ENCODE assay signal across 8 cellular contexts in genomic region chr5:151079838-151080619, GRCh38. TPM values are rescaled to one million over a fixed set of nuclear protein-coding genes. Genes with fewer than 3 reads are reported as not detected.
A peak's percentile ranks its signal among the peaks of the same experiment; 100 is the strongest.
DNase-seq lines count a peak whose midpoint lies in the region; ATAC-seq and TF ChIP-seq lines count a peak whose summit lies in the region.

No MANE protein-coding gene starts in this region.

- BruUV-seq in A673 (replicated peaks; lab: Mats Ljungman, UMichigan), result TSS peak; percentile 62

- DNase-seq in A673 (ENCODE audit: low spot score) (no peak), T-cell (no peak), epithelial cell of esophagus (ENCODE audit: low read depth) (peak; percentile 83), non-pigmented ciliary epithelial cell (ENCODE audit: low read depth) (peak; percentile 70), DMS153 treated with DMSO at 0.1 percent for 48 hours (lab: John Stamatoyannopoulos, UW; ENCODE audit: unreplicated experiment) (no peak), omental fat pad (ENCODE audit: low spot score) (no peak)

- intact Hi-C loops in A673 (cut with micrococcal nuclease; ENCODE audit: unreplicated experiment), result no loop called here

- H3K27ac ChIP-seq in A673 (ENCODE audit: low read depth, low read length, poor library complexity, severe bottlenecking), result peak overlapping the region; percentile 85

- H3K4me3 Mint-ChIP-seq in T-cell, result peak overlapping the region; percentile 85 to 91 (median 89)

- H3K27me3 Mint-ChIP-seq in T-cell, result no peaks in the 10 kb centered on the region

- peak overlapping the region; percentile 89 for H3K27ac Mint-ChIP-seq in T-cell

- ATAC-seq in T-cell (replicated peaks in 1 of 4) (no peak), GM18907 (IDR thresholded peaks at IDR 0.05; ENCODE audit: unreplicated experiment) (no peak), omental fat pad (ENCODE audit: low FRiP score) (no peak)

- CTCF ChIA-PET in A673 (lab: Charles Lee), result no interaction called here
- CTCF ChIA-PET in T-cell (lab: Charles Lee), result interaction anchor here in 1 of 2 donors (0.6 kb wide), 1 partner anchor 35 kb away, joined by 3 read pairs; no protein-coding TSS in a partner anchor

- H3K4me3 ChIP-seq in A673 (ENCODE audit: low read depth, low read length, poor library complexity, severe bottlenecking) (peak overlapping the region; percentile 88), epithelial cell of esophagus (ENCODE audit: low read length) (peak overlapping the region; percentile 89)

- no peaks in the 10 kb centered on the region for H3K9me3 ChIP-seq in A673 (ENCODE audit: low read depth, low read length, poor library complexity, severe bottlenecking)

- H3K4me1 ChIP-seq in A673 (ENCODE audit: insufficient read depth, low read length, poor library complexity, severe bottlenecking), result peaks cover 5% of the 10 kb centered on the region

- TF ChIP-seq CTCF in A673 (conservative IDR thresholded peaks at IDR 0.05; ENCODE audit: low read depth, low read length) (no peak), GM12872 (IDR thresholded peaks at IDR 0.05; ENCODE audit: insufficient read depth, low read depth, low read length) (0 out of 3 replicates have a peak, but pooled peaks have one; percentile 7), epithelial cell of esophagus (IDR thresholded peaks at IDR 0.05; ENCODE audit: insufficient read depth, low read depth, low read length, missing control alignments) (no peak), omental fat pad (IDR thresholded peaks at IDR 0.05) (no peak)

- no peaks in the 10 kb centered on the region for H3K36me3 ChIP-seq in A673 (ENCODE audit: insufficient read depth, low read length, poor library complexity, severe bottlenecking)

- POLR2A ChIA-PET in A673 (lab: Charles Lee; ENCODE audit: low non-redundant PET), result interaction anchor here (0.6 kb wide), 1 partner anchor 634 kb away, joined by 4 read pairs; no protein-coding TSS in a partner anchor
- POLR2A ChIA-PET in T-cell (lab: Charles Lee), result no interaction called here

- H3K4me1 Mint-ChIP-seq in T-cell, result peaks cover 84 to 90% (median 89%) of the 10 kb centered on the region in 3 donors

- H3K9me3 Mint-ChIP-seq in T-cell, result no peaks in the 10 kb centered on the region

- peaks cover 28% of the 10 kb centered on the region for H3K36me3 Mint-ChIP-seq in T-cell

- no peaks in the 10 kb centered on the region for H3K27me3 ChIP-seq in A673 (replicated peaks; ENCODE audit: insufficient read depth, low read depth, low read length, poor library complexity)

RNA-seq across cellular contexts. Expression of gene TNIP1, which starts 0.8 kb away (rescaled TPM):
- total RNA-seq in A673 (2021), result 33.3 and 37.3 TPM in 2 replicates
- 100 to 1,000 TPM; 118 to 211 (median 170) TPM for total RNA-seq in T-cell
- 100 to 1,000 TPM in 3 of 4 donors, 10 to 100 TPM in 1; 96.7 to 189 (median 149) TPM for total RNA-seq in omental fat pad

RNA-seq across cellular contexts. Expression of gene GPX3, which starts 59.6 kb away (rescaled TPM):
- 0.19 and 0.24 TPM in 2 replicates for total RNA-seq in A673 (2021)
- 1 to 10 TPM in 2 of 5 donors, under 1 TPM in 1, not detected in 2; 0.49 to 1.6 (median 1.4) TPM for total RNA-seq in T-cell
- over 10,000 TPM in 1 of 4 donors, 1,000 to 10,000 TPM in 3; 5,296 to 11,485 (median 6,898) TPM for total RNA-seq in omental fat pad

Comparison
In these comparisons a context has a peak if more than half of its experiments do, and no peak if none do; other contexts are left out.
1. DNase-seq: peak in epithelial cell of esophagus (single experiment) and non-pigmented ciliary epithelial cell (single experiment); none in A673 (single experiment), T-cell (0 of 34), DMS153 treated with DMSO at 0.1 percent for 48 hours (single experiment) and omental fat pad (single experiment).
2. RNA of gene GPX3, which starts 59.6 kb away (total RNA-seq): 5,296 to 11,485 TPM in omental fat pad; 0.49 to 1.6 TPM in T-cell and 0.19 to 0.24 TPM in A673; every median in the first group is over 1,000 times any median in the second.